Comparison of ENCODE assay signal across 8 cellular contexts in the genomic region with DNA sequence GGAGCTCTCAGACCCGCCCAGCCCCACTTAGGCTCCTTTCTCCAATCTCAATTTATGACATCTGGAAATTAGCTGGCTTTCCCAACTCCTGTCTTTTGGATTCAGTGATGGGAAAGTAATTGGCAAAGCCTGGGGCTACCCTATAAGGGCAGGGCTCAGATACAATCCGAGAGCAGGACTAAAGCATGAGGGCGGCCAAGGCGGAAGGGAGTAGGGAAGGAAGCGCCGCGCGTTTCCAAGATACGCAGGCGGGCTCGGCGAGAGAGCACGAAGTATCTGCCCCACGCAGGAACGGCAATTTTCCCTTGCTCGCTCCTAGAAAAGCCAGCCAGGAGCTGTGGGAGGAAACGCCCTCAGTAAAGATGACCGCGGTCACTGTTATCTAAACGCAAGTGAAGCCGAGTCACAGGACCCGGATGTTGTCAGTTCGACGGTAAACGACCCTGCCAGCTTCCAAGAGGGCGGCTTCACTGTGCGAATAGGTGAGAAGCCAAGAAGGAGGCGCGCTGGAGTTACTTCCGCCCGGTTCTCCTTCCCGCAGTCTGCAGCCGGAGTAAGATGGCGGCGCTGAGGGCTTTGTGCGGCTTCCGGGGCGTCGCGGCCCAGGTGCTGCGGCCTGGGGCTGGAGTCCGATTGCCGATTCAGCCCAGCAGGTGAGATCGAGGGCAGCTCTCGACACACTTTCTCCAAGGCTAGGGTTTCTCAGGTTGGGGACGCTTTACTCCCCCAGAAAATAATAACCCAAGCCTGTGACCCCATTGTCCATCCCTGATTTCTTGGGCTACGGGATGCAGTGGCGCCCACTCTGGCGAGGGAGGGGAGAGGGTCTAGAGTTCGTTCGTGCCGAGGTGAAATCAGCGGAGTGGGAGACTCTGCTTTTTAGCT. TPM values are rescaled to one million over a fixed set of nuclear protein-coding genes. Genes with fewer than 3 reads are reported as not detected.
DNase-seq lines count a peak whose midpoint lies in the region; ATAC-seq and TF ChIP-seq lines count a peak whose summit lies in the region.

Gene NDUFS2, plus strand, starts transcription at position 540 of the 885 bp plus-strand sequence. Its CDS starts 19 bp downstream, at position 559.

- DNase-seq in ELF-1 (ENCODE audit: low read depth, low spot score), result peak; percentile 99
- peak; percentile 83 for DNase-seq in GOT3 (lab: John Stamatoyannopoulos, UW)
- DNase-seq in RPMI8226, result peak; percentile 99
- peak; percentile 85 to 89 for DNase-seq in activated T-helper 1 cell treated with anti-CD3 and anti-CD28 coated beads, Interleukin-2, amount 50 U/mL, for 16 hours (ENCODE audit: low read depth in 1 of 2, low spot score in 1 of 2)
- peak; percentile 98 for DNase-seq in fibroblast of gingiva (ENCODE audit: low read depth)
- DNase-seq in naive B cell, result peak; percentile 93

- peaks cover 29 to 50% (median 31%) of the 10 kb centered on the region in 3 donors for H3K4me1 Mint-ChIP-seq in naive B cell
- H3K4me1 Mint-ChIP-seq in stimulated activated memory B cell treated with anti-CD40 and anti-IgM and Interleukin-4, amounts not matched to agents 10 μg/mL and 1 μg/mL and 100 μg/mL, for 72 hours, result peaks cover 37% of the 10 kb centered on the region

- peaks cover 17 to 20% of the 10 kb centered on the region in 2 donors for H3K36me3 Mint-ChIP-seq in naive B cell
- H3K36me3 Mint-ChIP-seq in stimulated activated memory B cell treated with anti-CD40 and anti-IgM and Interleukin-4, amounts not matched to agents 10 μg/mL and 1 μg/mL and 100 μg/mL, for 72 hours, result peaks cover 26% of the 10 kb centered on the region

- peak within 1 kb of the TSS; percentile 93 to 98 (median 96) for H3K27ac Mint-ChIP-seq in naive B cell
- peak within 1 kb of the TSS; percentile 96 for H3K27ac Mint-ChIP-seq in stimulated activated memory B cell treated with anti-CD40 and anti-IgM and Interleukin-4, amounts not matched to agents 10 μg/mL and 1 μg/mL and 100 μg/mL, for 72 hours

- H3K9me3 Mint-ChIP-seq in naive B cell, result no peaks in the 10 kb centered on the region
- H3K9me3 Mint-ChIP-seq in stimulated activated memory B cell treated with anti-CD40 and anti-IgM and Interleukin-4, amounts not matched to agents 10 μg/mL and 1 μg/mL and 100 μg/mL, for 72 hours, result no peaks in the 10 kb centered on the region

- ATAC-seq in naive B cell (ENCODE audit: low read depth in 2 of 2), result peak; percentile 98 to 99
- peak; percentile 99 for ATAC-seq in stimulated activated memory B cell treated with anti-CD40 and anti-IgM and Interleukin-4, amounts not matched to agents 10 μg/mL and 1 μg/mL and 100 μg/mL, for 72 hours

- TF ChIP-seq CTCF in LNCAP (IDR thresholded peaks at IDR 0.05), result peak; percentile 34; the same call in 1 of the 2 replicates

- H3K27me3 Mint-ChIP-seq in naive B cell, result peaks cover 0 to 8% (median 0%) of the 10 kb centered on the region in 3 donors
- no peaks in the 10 kb centered on the region for H3K27me3 Mint-ChIP-seq in stimulated activated memory B cell treated with anti-CD40 and anti-IgM and Interleukin-4, amounts not matched to agents 10 μg/mL and 1 μg/mL and 100 μg/mL, for 72 hours

- peak within 1 kb of the TSS; percentile 89 to 99 (median 96) for H3K4me3 Mint-ChIP-seq in naive B cell
- H3K4me3 Mint-ChIP-seq in stimulated activated memory B cell treated with anti-CD40 and anti-IgM and Interleukin-4, amounts not matched to agents 10 μg/mL and 1 μg/mL and 100 μg/mL, for 72 hours, result peak within 1 kb of the TSS; percentile 95

RNA-seq across cellular contexts. Expression of gene NDUFS2, which starts in this region (rescaled TPM):
- polyA plus RNA-seq in naive B cell (ENCODE audit: low read depth in 6 of 6), result 10 to 100 TPM; 66.1 to 98.8 (median 87.7) TPM

Comparison
In these comparisons a context has a peak if more than half of its experiments do, and no peak if none do; other contexts are left out.
1. Peak in every context shown above with its lines: DNase-seq and ATAC-seq.